ENCODE assay signal across 8 cellular contexts in the genomic region with DNA sequence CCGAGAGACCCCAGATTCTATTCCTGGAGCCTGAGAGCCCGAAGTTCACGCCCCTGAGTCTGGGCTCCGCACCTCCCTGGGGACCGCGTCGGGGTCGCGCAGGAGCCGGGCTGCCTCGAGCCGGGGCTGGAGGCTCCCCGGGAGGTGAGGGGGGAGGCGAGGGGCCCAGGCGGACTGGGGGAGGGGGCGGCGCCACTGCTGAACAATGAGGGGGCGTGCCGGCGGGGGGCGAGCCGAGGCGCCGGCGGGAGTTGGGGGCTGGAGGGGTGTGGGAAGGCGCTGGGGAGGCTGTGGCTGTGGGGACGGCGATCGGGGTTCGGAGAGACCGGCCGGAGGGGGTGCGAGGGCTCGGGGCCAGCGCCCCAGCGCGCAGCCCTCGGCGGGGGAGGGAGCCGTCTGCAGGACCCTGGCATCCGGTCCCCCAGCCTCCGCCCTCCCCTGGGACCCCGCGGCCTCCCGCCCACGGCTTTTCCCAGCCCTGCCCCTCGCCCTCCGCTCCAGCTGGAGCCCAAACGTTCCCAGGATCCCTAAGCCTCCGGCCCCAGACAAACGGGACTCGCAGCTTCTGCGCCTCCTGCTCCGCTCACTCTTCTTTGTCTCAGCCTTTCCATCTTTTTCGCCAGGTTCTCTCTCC. TPM values are rescaled to one million over a fixed set of nuclear protein-coding genes. Genes with fewer than 3 reads are reported as not detected.
DNase-seq lines count a peak whose midpoint lies in the region; ATAC-seq and TF ChIP-seq lines count a peak whose summit lies in the region.

No MANE protein-coding gene starts in this region.

- peaks cover under 1% of the 10 kb centered on the region for H3K36me3 ChIP-seq in ES-I3 (ENCODE audit: insufficient read depth, low read length)
- H3K36me3 ChIP-seq in prostate gland: peaks cover 2 to 3% of the 10 kb centered on the region in 2 donors

- WGBS in prostate gland: 4% methylated on average over 18 of the region's 55 CpGs

- peak overlapping the region; percentile 73 to 76 for H3K4me3 ChIP-seq in prostate gland

- H3K4me1 ChIP-seq in ES-I3 (ENCODE audit: insufficient read depth, low read length): peaks cover 15% of the 10 kb centered on the region
- H3K4me1 ChIP-seq in prostate gland (replicated peaks): no peaks in the 10 kb centered on the region

- no peak for ATAC-seq in HG03469 (IDR thresholded peaks at IDR 0.05; ENCODE audit: unreplicated experiment)
- ATAC-seq in HG03571 (IDR thresholded peaks at IDR 0.05; ENCODE audit: unreplicated experiment): no peak
- no peak for ATAC-seq in GM21447 (IDR thresholded peaks at IDR 0.05; ENCODE audit: unreplicated experiment)

- peak overlapping the region; percentile 70 for H3K27ac Mint-ChIP-seq in activated naive CD4-positive, alpha-beta T cell treated with anti-CD3 and anti-CD28 coated beads, Interleukin-2, amount 50 U/mL, for 24 hours

- no peak for TF ChIP-seq POLR2A in prostate gland (IDR thresholded peaks at IDR 0.05)

- H3K9me3 Mint-ChIP-seq in activated naive CD4-positive, alpha-beta T cell treated with anti-CD3 and anti-CD28 coated beads, Interleukin-2, amount 50 U/mL, for 24 hours: no peaks in the 10 kb centered on the region

- H3K27me3 Mint-ChIP-seq in activated naive CD4-positive, alpha-beta T cell treated with anti-CD3 and anti-CD28 coated beads, Interleukin-2, amount 50 U/mL, for 24 hours: no peaks in the 10 kb centered on the region

- no peaks in the 10 kb centered on the region for H3K27me3 ChIP-seq in prostate gland (replicated peaks; ENCODE audit: insufficient read depth)

- peak overlapping the region; percentile 96 for H3K9ac ChIP-seq in ES-I3 (ENCODE audit: low read depth, low read length)

- H3K36me3 Mint-ChIP-seq in activated naive CD4-positive, alpha-beta T cell treated with anti-CD3 and anti-CD28 coated beads, Interleukin-2, amount 50 U/mL, for 24 hours: peaks cover 6% of the 10 kb centered on the region

- H3K9me3 ChIP-seq in ES-I3 (ENCODE audit: control insufficient read depth, insufficient read depth, low read length) (no peaks in the 10 kb centered on the region), prostate gland (no peaks in the 10 kb centered on the region)

- peak overlapping the region; percentile 90 for H3K4me3 Mint-ChIP-seq in activated naive CD4-positive, alpha-beta T cell treated with anti-CD3 and anti-CD28 coated beads, Interleukin-2, amount 50 U/mL, for 24 hours

- intact Hi-C loops in cardiac septum (cut with DNase I) (loop anchor here (5.0 to 10.0 kb wide), 3 partner anchors 71 to 1301 kb away; a partner anchor contains a TSS), prostate gland (cut with DNase I) (loop anchor here (5.0 kb wide), 1 partner anchor 71 kb away; a partner anchor contains a TSS)

- H3K4me1 Mint-ChIP-seq in activated naive CD4-positive, alpha-beta T cell treated with anti-CD3 and anti-CD28 coated beads, Interleukin-2, amount 50 U/mL, for 24 hours: peaks cover 39% of the 10 kb centered on the region

- H3K27ac ChIP-seq in prostate gland: peak overlapping the region; percentile 100

- no peak for TF ChIP-seq CTCF in prostate gland (IDR thresholded peaks at IDR 0.05)

- DNase-seq in NCI-H146 treated with DMSO at 0.1 percent for 48 hours (lab: John Stamatoyannopoulos, UW; ENCODE audit: unreplicated experiment) (peak; percentile 44), cardiac septum (ENCODE audit: low spot score) (peak; percentile 89), prostate gland (ENCODE audit: low spot score) (peak; percentile 39)

RNA-seq across cellular contexts. Expression of a gene that starts 0.9 kb away (rescaled TPM):
- total RNA-seq in cardiac septum (25.1 TPM), prostate gland (10 to 100 TPM; 14.4 to 21.1 TPM)

RNA-seq across cellular contexts. Expression of a gene that starts 6.7 kb away (rescaled TPM):
- total RNA-seq in cardiac septum: 53.0 TPM
- 100 to 1,000 TPM in 1 of 2 donors, 10 to 100 TPM in 1; 96.5 to 170 TPM for total RNA-seq in prostate gland

RNA-seq across cellular contexts. Expression of a gene that starts 22.2 kb away (rescaled TPM):
- total RNA-seq in cardiac septum (26.3 TPM), prostate gland (10 to 100 TPM; 50.2 to 56.4 TPM)

RNA-seq across cellular contexts. Expression of a gene that starts 22.4 kb away (rescaled TPM):
- 1,084 TPM for total RNA-seq in cardiac septum
- total RNA-seq in prostate gland: 1,000 to 10,000 TPM; 1,162 to 1,716 TPM

RNA-seq across cellular contexts. Expression of a gene that starts 22.5 kb away (rescaled TPM):
- total RNA-seq in cardiac septum: 38.0 TPM
- total RNA-seq in prostate gland: 10 to 100 TPM; 47.5 to 63.6 TPM

Comparison
In these comparisons a context has a peak if more than half of its experiments do, and no peak if none do; other contexts are left out.
1. DNase-seq: peak in every context shown above with its lines; median percentile 89 in cardiac septum; 44 in NCI-H146 treated with DMSO at 0.1 percent for 48 hours; 39 in prostate gland.